In genomic region chr11:32899423-32899822, GRCh38 we compare ENCODE assay signal across 14 cellular contexts. TPM values are rescaled to one million over a fixed set of nuclear protein-coding genes. Genes with fewer than 3 reads are reported as not detected.
DNase-seq lines count a peak whose midpoint lies in the region; ATAC-seq lines count a peak whose summit lies in the region.
"Had no signal": no experiment of that assay in that cellular context is flagged by ENCODE, and none has a peak within 500 bp of the region (broad histone marks: within the 10 kb centered on the region; RNA-seq: fewer than 3 reads in every experiment).

No MANE protein-coding gene starts in this region.

- DNase-seq in left lobe of liver (ENCODE audit: low spot score), result no peak
- no peak for DNase-seq in NCI-H187 (lab: John Stamatoyannopoulos, UW)
- no peak for DNase-seq in NCI-H526 (lab: John Stamatoyannopoulos, UW)
- DNase-seq in dermis blood vessel endothelial cell, result no peak
- DNase-seq: effector CD4-positive, alpha-beta T cell; kidney; NCI-H2029; NCI-H774; retina; SHP77 treated with DMSO at 0.1 percent for 48 hours had no signal

- ATAC-seq in GM18499 (IDR thresholded peaks at IDR 0.05; ENCODE audit: insufficient read depth, unreplicated experiment), result peak; percentile 62
- ATAC-seq in GM19043 (IDR thresholded peaks at IDR 0.05; ENCODE audit: low read depth, unreplicated experiment), result peak; percentile 61
- ATAC-seq in HG02588 (IDR thresholded peaks at IDR 0.05; ENCODE audit: unreplicated experiment), result peak; percentile 62
- ATAC-seq in HG03558 (IDR thresholded peaks at IDR 0.05; ENCODE audit: extremely low read depth, unreplicated experiment), result peak; percentile 42
- ATAC-seq in left lobe of liver, result no peak

RNA-seq across cellular contexts. Expression of gene QSER1, which starts 6.8 kb away (rescaled TPM):
- total RNA-seq in left lobe of liver (7.3 TPM), dermis blood vessel endothelial cell (16.7 and 28.6 TPM in 2 replicates)
